21 cellular contexts compared by ENCODE assay signal in the genomic region with DNA sequence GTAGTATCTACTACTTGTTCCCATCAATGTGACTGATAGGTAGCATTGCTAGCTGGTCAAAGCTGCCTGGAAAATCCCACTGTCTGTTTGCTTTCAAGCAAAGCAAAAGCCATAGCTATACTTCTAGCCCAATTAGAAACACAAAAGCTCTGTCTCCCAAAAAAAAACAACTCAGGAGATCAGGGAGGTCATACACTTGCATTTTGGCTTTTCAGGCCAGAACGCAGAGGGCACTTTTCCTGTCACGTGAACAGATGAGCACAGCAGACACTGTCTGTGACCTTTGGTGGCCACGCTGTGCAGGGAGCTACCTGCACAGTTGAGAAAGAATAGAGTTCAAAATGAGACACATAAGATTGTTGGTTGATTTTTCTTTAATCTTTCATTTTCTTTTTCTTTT.
DNase-seq lines count a peak whose midpoint lies in the region; ATAC-seq, FAIRE-seq and TF ChIP-seq lines count a peak whose summit lies in the region.
"Had no signal": no experiment of that assay in that cellular context is flagged by ENCODE, and none has a peak within 500 bp of the region (broad histone marks: within the 10 kb centered on the region; RNA-seq: fewer than 3 reads in every experiment).

No MANE protein-coding gene starts in this region.

- H3K27me3 Mint-ChIP-seq in endodermal cell (ENCODE audit: insufficient read depth) (peaks cover 20% of the 10 kb centered on the region), neural progenitor cell (ENCODE audit: insufficient read depth, low read depth) (no peaks in the 10 kb centered on the region)
- H3K27me3 Mint-ChIP-seq: CD4-positive, alpha-beta memory T cell; T-cell had no signal

- BruUV-seq in HepG2 (replicated peaks; lab: Mats Ljungman, UMichigan), result no TSS peak

- H3K9me3 ChIP-seq in liver (ENCODE audit: control insufficient read depth in 4 of 4, low read length in 3 of 4) (no peaks in the 10 kb centered on the region), HepG2 (ENCODE audit: low read length) (no peaks in the 10 kb centered on the region), endodermal cell (ENCODE audit: control insufficient read depth, low read length) (no peaks in the 10 kb centered on the region), neural progenitor cell (ENCODE audit: low read depth) (no peaks in the 10 kb centered on the region)
- H3K9me3 ChIP-seq: BLaER1 treated with 17β-estradiol and CSF1 and Interleukin-3, amounts not matched to agents 10 nM and 100 nM; SJCRH30 had no signal

- H3K79me2 ChIP-seq in HepG2 (ENCODE audit: insufficient read depth, low read length) (no peaks in the 10 kb centered on the region), neural progenitor cell (ENCODE audit: low read depth) (no peaks in the 10 kb centered on the region)

- no peak for DNase-seq in HepG2 (ENCODE audit: low spot score)
- DNase-seq in endodermal cell, result peak; percentile 50
- peak; percentile 17 for DNase-seq in neural progenitor cell (ENCODE audit: low spot score)
- no peak for DNase-seq in activated naive CD4-positive, alpha-beta T cell (lab: John Stamatoyannopoulos, UW)
- no peak for DNase-seq in OCI-M2 (lab: John Stamatoyannopoulos, UW; ENCODE audit: unreplicated experiment)
- no peak for DNase-seq in RWPE1 (ENCODE audit: low spot score)
- DNase-seq: 8988T; CD4-positive, alpha-beta memory T cell; DND-41; Karpas-422; MV-4-11; NCI-H1694 treated with DMSO at 0.1 percent for 48 hours; NCI-H2081 treated with DMSO at 0.1 percent for 48 hours; NCI-H2171 treated with DMSO at 0.1 percent for 48 hours; SJCRH30; T-cell had no signal

- CTCF ChIA-PET in HepG2 (lab: Yijun Ruan, JAX; ENCODE audit: low intra/inter-chr PET ratio, low total read pairs), result no interaction called here
- CTCF ChIA-PET in RWPE1 (lab: Yijun Ruan, JAX), result interaction anchor here (0.5 to 0.9 kb wide), 2 partner anchors 26 to 935 kb away, joined by 3 to 4 read pairs; no protein-coding TSS in a partner anchor

- in situ Hi-C loops in HepG2 (cut with HindIII; ENCODE audit: extremely low pct_ligation_motif_present, low pct_unique_long_range_greater_than_20kb), result no loop called here

- TF ChIP-seq EP300 in HepG2 (IDR thresholded peaks at IDR 0.05; ENCODE audit: low read depth in 2 of 2, low read length in 2 of 2) (no peak), HepG2 (CRISPR knock-in tag; IDR thresholded peaks at IDR 0.05; ENCODE audit: borderline replicate concordance) (no peak)

- H3K4me3 Mint-ChIP-seq in endodermal cell, result no peak overlapping the region
- no peak overlapping the region for H3K4me3 Mint-ChIP-seq in neural progenitor cell
- H3K4me3 Mint-ChIP-seq: CD4-positive, alpha-beta memory T cell; HFFc6; T-cell had no signal

- H3K9ac ChIP-seq in liver (ENCODE audit: low read depth in 1 of 2, low read length in 2 of 2) (no peak overlapping the region), HepG2 (ENCODE audit: insufficient read depth, low read depth, low read length) (no peak overlapping the region), endodermal cell (ENCODE audit: extremely low read depth, low read length, poor library complexity, severe bottlenecking) (no peak overlapping the region), neural progenitor cell (no peak overlapping the region)
- H3K9ac ChIP-seq: BLaER1 treated with 17β-estradiol and CSF1 and Interleukin-3, amounts not matched to agents 10 nM and 100 nM had no signal

- H2AFZ ChIP-seq in HepG2 (ENCODE audit: low read length) (no peak overlapping the region), neural progenitor cell (replicated peaks) (no peak overlapping the region)

- no peak for TF ChIP-seq POLR2A in HepG2 (IDR thresholded peaks at IDR 0.05; ENCODE audit: insufficient read depth in 1 of 2, low read depth in 2 of 2, low read length in 2 of 2)

- intact Hi-C loops in HepG2 (cut with micrococcal nuclease; ENCODE audit: unreplicated experiment), result no loop called here

- H3F3A ChIP-seq in neural progenitor cell (ENCODE audit: low read depth), result no peaks in the 10 kb centered on the region

- TF ChIP-seq RAD21 in liver (IDR thresholded peaks at IDR 0.05) (peak; percentile 28 to 52), HepG2 (CRISPR knock-in tag; IDR thresholded peaks at IDR 0.05) (no peak)

- no peak for FAIRE-seq in HepG2 (lab: Jason Lieb, UNC)
- FAIRE-seq: GM12891 had no signal

- H3K9me3 Mint-ChIP-seq in endodermal cell (no peaks in the 10 kb centered on the region), neural progenitor cell (no peaks in the 10 kb centered on the region)
- H3K9me3 Mint-ChIP-seq: HFFc6 had no signal

- 22% methylated on average over 3 of the region's 3 CpGs for WGBS in liver
- WGBS in HepG2 (ENCODE audit: low lambda C conversion rate), result 2% methylated on average over 3 of the region's 3 CpGs
- 19 to 65% methylated on average over 3 of the region's 3 CpGs for WGBS in endodermal cell (ENCODE audit: insufficient coverage in 1 of 2, insufficient read length in 1 of 2), 2 experiments

- H3K36me3 ChIP-seq in liver (ENCODE audit: control insufficient read depth in 4 of 4, insufficient read depth in 3 of 4, low read depth in 1 of 4, low read length in 3 of 4) (no peaks in the 10 kb centered on the region), HepG2 (replicated peaks in 1 of 2; ENCODE audit: control insufficient read depth in 1 of 2, insufficient read depth in 2 of 2, low read length in 2 of 2) (no peaks in the 10 kb centered on the region), endodermal cell (ENCODE audit: control insufficient read depth, insufficient read depth, low read length) (no peaks in the 10 kb centered on the region), neural progenitor cell (no peaks in the 10 kb centered on the region)
- H3K36me3 ChIP-seq: BLaER1 treated with 17β-estradiol and CSF1 and Interleukin-3, amounts not matched to agents 10 nM and 100 nM; SJCRH30 had no signal

- H3K27ac Mint-ChIP-seq in endodermal cell (no peak overlapping the region), neural progenitor cell (peak overlapping the region; percentile 36)
- H3K27ac Mint-ChIP-seq: CD4-positive, alpha-beta memory T cell; HFFc6; T-cell had no signal

- ATAC-seq in HepG2, result no peak
- ATAC-seq: Panc1, T-cell had no signal

- H3K36me3 Mint-ChIP-seq in endodermal cell (ENCODE audit: low read depth), result no peaks in the 10 kb centered on the region
- no peaks in the 10 kb centered on the region for H3K36me3 Mint-ChIP-seq in neural progenitor cell
- H3K36me3 Mint-ChIP-seq: CD4-positive, alpha-beta memory T cell; T-cell had no signal

- no peak overlapping the region for H3K4me3 ChIP-seq in liver (ENCODE audit: low read depth in 1 of 3, low read length in 3 of 3)
- no peak overlapping the region for H3K4me3 ChIP-seq in HepG2 (replicated peaks in 1 of 3; ENCODE audit: insufficient read depth in 1 of 3, low read depth in 2 of 3, low read length in 3 of 3)
- H3K4me3 ChIP-seq in endodermal cell (ENCODE audit: low read length), result no peak overlapping the region
- no peak overlapping the region for H3K4me3 ChIP-seq in neural progenitor cell
- H3K4me3 ChIP-seq: BLaER1 treated with 17β-estradiol and CSF1 and Interleukin-3, amounts not matched to agents 10 nM and 100 nM; SJCRH30 had no signal

- H3K4me2 ChIP-seq in HepG2 (ENCODE audit: low read depth, low read length) (no peak overlapping the region), neural progenitor cell (no peak overlapping the region)
- H3K4me2 ChIP-seq: BLaER1 treated with 17β-estradiol and CSF1 and Interleukin-3, amounts not matched to agents 10 nM and 100 nM had no signal

- peaks cover 0 to 17% (median 12%) of the 10 kb centered on the region in 4 donors for H3K4me1 ChIP-seq in liver (ENCODE audit: control insufficient read depth in 4 of 4, insufficient read depth in 4 of 4, low read length in 3 of 4)
- H3K4me1 ChIP-seq in HepG2 (ENCODE audit: insufficient read depth, low read length), result no peaks in the 10 kb centered on the region
- H3K4me1 ChIP-seq in endodermal cell (ENCODE audit: control insufficient read depth, insufficient read depth, low read length), result no peaks in the 10 kb centered on the region
- H3K4me1 ChIP-seq in neural progenitor cell, result peaks cover 9% of the 10 kb centered on the region
- H3K4me1 ChIP-seq: BLaER1 treated with 17β-estradiol and CSF1 and Interleukin-3, amounts not matched to agents 10 nM and 100 nM; SJCRH30 had no signal

- POLR2A ChIA-PET in HepG2 (lab: Yijun Ruan, JAX) (no interaction called here), RWPE1 (lab: Yijun Ruan, JAX; ENCODE audit: low non-redundant PET) (no interaction called here)

- H4K20me1 ChIP-seq in HepG2 (ENCODE audit: insufficient read depth, low read length) (no peaks in the 10 kb centered on the region), neural progenitor cell (ENCODE audit: low read depth) (no peaks in the 10 kb centered on the region)
- H4K20me1 ChIP-seq: BLaER1 treated with 17β-estradiol and CSF1 and Interleukin-3, amounts not matched to agents 10 nM and 100 nM had no signal

- H3K4me1 Mint-ChIP-seq in endodermal cell (peaks cover 9% of the 10 kb centered on the region), neural progenitor cell (peaks cover 17% of the 10 kb centered on the region)
- H3K4me1 Mint-ChIP-seq: CD4-positive, alpha-beta memory T cell; T-cell had no signal

- no peak for TF ChIP-seq CTCF in liver (IDR thresholded peaks at IDR 0.05; ENCODE audit: low read depth, low read length, missing input control)
- TF ChIP-seq CTCF in HepG2 (CRISPR knock-in tag; IDR thresholded peaks at IDR 0.05), result no peak
- TF ChIP-seq CTCF in endodermal cell (conservative IDR thresholded peaks at IDR 0.05), result no peak
- TF ChIP-seq CTCF in neural progenitor cell (IDR thresholded peaks at IDR 0.05), result no peak
- TF ChIP-seq CTCF in RWPE1 (conservative IDR thresholded peaks at IDR 0.05; ENCODE audit: low read depth), result no peak

- no peaks in the 10 kb centered on the region for H3K27me3 ChIP-seq in liver (ENCODE audit: control insufficient read depth in 4 of 4, insufficient read depth in 4 of 4, low read length in 3 of 4)
- no peaks in the 10 kb centered on the region for H3K27me3 ChIP-seq in HepG2 (ENCODE audit: control insufficient read depth in 1 of 2, insufficient read depth in 2 of 2, low read length in 2 of 2)
- H3K27me3 ChIP-seq in endodermal cell (ENCODE audit: control insufficient read depth, insufficient read depth, low read length, poor library complexity, severe bottlenecking), result peaks cover 21% of the 10 kb centered on the region
- H3K27me3 ChIP-seq in neural progenitor cell, result no peaks in the 10 kb centered on the region
- H3K27me3 ChIP-seq: BLaER1 treated with 17β-estradiol and CSF1 and Interleukin-3, amounts not matched to agents 10 nM and 100 nM; SJCRH30 had no signal

- H3K27ac ChIP-seq in liver (ENCODE audit: low read depth in 1 of 2, low read length in 2 of 2) (peak overlapping the region; percentile 40 to 70), HepG2 (ENCODE audit: extremely low read length, insufficient read depth, low read length) (no peak overlapping the region), endodermal cell (ENCODE audit: low read depth, low read length) (no peak overlapping the region), neural progenitor cell (no peak overlapping the region), RWPE1 (no peak overlapping the region)
- H3K27ac ChIP-seq: BLaER1 treated with 17β-estradiol and CSF1 and Interleukin-3, amounts not matched to agents 10 nM and 100 nM; SJCRH30 had no signal

Comparison
In these comparisons a context has a peak if more than half of its experiments do, and no peak if none do; other contexts are left out.
1. H3K27ac ChIP-seq: peak in liver (2 of 2); none in HepG2 (single experiment), endodermal cell (single experiment), neural progenitor cell (single experiment) and RWPE1 (single experiment).
2. DNase-seq: peak in endodermal cell (single experiment) and neural progenitor cell (single experiment); none in HepG2 (single experiment), activated naive CD4-positive, alpha-beta T cell (0 of 4), OCI-M2 (single experiment) and RWPE1 (single experiment).